Comparison of ENCODE assay signal across 8 cellular contexts in the genomic region with DNA sequence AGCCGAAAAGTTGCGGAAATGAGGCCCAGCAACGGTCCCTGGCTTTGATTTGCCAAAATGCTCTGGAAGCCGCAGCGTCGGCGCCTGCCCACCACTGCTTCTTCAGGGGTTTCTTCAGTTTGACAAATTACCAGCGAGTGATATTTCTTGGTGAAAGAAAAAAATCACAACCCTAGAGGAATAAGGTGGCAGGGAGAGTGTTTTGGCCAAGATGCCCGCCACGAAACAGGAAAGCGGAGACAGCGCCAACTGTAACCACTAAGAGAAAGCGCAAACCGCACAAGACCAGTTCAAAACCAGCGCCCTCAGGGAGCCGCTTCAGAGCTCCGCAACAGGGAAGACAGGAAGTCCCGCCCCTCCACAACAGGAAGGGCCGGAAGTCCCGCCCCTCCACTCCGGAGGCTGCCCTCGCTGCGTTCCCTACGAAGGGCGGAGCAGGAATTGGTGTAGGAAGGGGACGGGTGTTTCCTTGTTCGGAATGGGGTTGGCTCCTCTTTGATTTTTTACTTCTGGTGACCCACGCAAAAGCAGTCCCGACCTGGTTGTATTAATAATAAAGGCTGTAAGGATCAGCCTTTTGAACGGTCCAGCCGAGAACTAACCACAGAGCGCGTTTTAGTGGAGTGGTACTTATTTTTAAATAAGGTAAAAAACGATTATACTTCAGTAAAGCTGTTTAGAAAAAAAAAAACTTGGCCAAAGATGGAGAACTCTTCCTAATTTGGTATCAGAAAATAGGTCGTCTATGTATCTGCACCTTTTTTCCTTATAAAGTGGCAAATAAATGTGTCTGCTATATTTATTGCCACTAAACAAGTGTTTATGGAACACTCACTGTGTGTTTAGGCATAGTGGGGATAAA. TPM values are rescaled to one million over a fixed set of nuclear protein-coding genes. Genes with fewer than 3 reads are reported as not detected.
DNase-seq lines count a peak whose midpoint lies in the region; ATAC-seq, FAIRE-seq and TF ChIP-seq lines count a peak whose summit lies in the region.

TSS of gene C5orf34 (minus strand) at position 333 of the 862 bp plus-strand sequence. CDS start 5,809 bp downstream, outside the sequence.

- CTCF ChIA-PET in Caco-2 (lab: Charles Lee) = interaction anchor here (0.6 to 1.7 kb wide), 2 partner anchors 31 to 608 kb away, joined by 5 to 16 read pairs; partner anchors contain the start of gene TMEM267
- CTCF ChIA-PET in activated CD8-positive, alpha-beta memory T cell treated with anti-CD3 and anti-CD28 coated beads, Interleukin-2, amount 10 ng/mL, durations not matched to agents 7 days and 5 days (lab: Charles Lee) = interaction anchor here (0.9 to 4.6 kb wide), 3 partner anchors 27 to 89 kb away, joined by 3 to 25 read pairs (median 4); partner anchors contain the start of genes NNT and TMEM267

- H3K36me3 Mint-ChIP-seq in Caco-2 (ENCODE audit: insufficient read depth, unreplicated experiment) = no peaks in the 10 kb centered on the region
- peaks cover 17% of the 10 kb centered on the region for H3K36me3 Mint-ChIP-seq in activated CD8-positive, alpha-beta memory T cell treated with anti-CD3 and anti-CD28 coated beads, Interleukin-2, amount 10 ng/mL, durations not matched to agents 7 days and 5 days
- H3K36me3 Mint-ChIP-seq in endodermal cell (ENCODE audit: low read depth) = peaks cover 21% of the 10 kb centered on the region

- ATAC-seq in GM21381 (IDR thresholded peaks at IDR 0.05; ENCODE audit: unreplicated experiment) = peak; percentile 98
- peak; percentile 99 for ATAC-seq in activated CD8-positive, alpha-beta memory T cell treated with anti-CD3 and anti-CD28 coated beads, Interleukin-2, amount 10 ng/mL, durations not matched to agents 7 days and 5 days

- H3K9me3 Mint-ChIP-seq in Caco-2 (ENCODE audit: unreplicated experiment) (no peaks in the 10 kb centered on the region), endodermal cell (peaks cover 18% of the 10 kb centered on the region)
- H3K9me3 Mint-ChIP-seq in activated CD8-positive, alpha-beta memory T cell treated with anti-CD3 and anti-CD28 coated beads, Interleukin-2, amount 10 ng/mL, durations not matched to agents 7 days and 5 days (ENCODE audit: low read depth) = no peaks in the 10 kb centered on the region

- H3K36me3 ChIP-seq in Caco-2 (ENCODE audit: control insufficient read depth, insufficient read depth, low read length) (no peaks in the 10 kb centered on the region; the same call in 1 of the 2 replicates), endodermal cell (ENCODE audit: control insufficient read depth, insufficient read depth, low read length) (no peaks in the 10 kb centered on the region)

- no peaks in the 10 kb centered on the region for H3K27me3 ChIP-seq in Caco-2 (replicated peaks; ENCODE audit: control insufficient read depth, insufficient read depth, low read length)
- H3K27me3 ChIP-seq in endodermal cell (ENCODE audit: control insufficient read depth, insufficient read depth, low read length, poor library complexity, severe bottlenecking) = no peaks in the 10 kb centered on the region

- peak within 1 kb of the TSS; percentile 49 for H3K4me3 ChIP-seq in Caco-2 (ENCODE audit: low read depth, low read length)
- H3K4me3 ChIP-seq in endodermal cell (ENCODE audit: low read length) = peak within 1 kb of the TSS; percentile 94

- TSS peak; percentile 95 for BruUV-seq in Caco-2 (replicated peaks; lab: Mats Ljungman, UMichigan)

- peak within 1 kb of the TSS; percentile 75 for H3K4me3 Mint-ChIP-seq in Caco-2 (ENCODE audit: unreplicated experiment)
- peak within 1 kb of the TSS; percentile 92 for H3K4me3 Mint-ChIP-seq in activated CD8-positive, alpha-beta memory T cell treated with anti-CD3 and anti-CD28 coated beads, Interleukin-2, amount 10 ng/mL, durations not matched to agents 7 days and 5 days
- H3K4me3 Mint-ChIP-seq in endodermal cell = peak within 1 kb of the TSS; percentile 85

- TF ChIP-seq CTCF in Caco-2 (IDR thresholded peaks at IDR 0.05; ENCODE audit: insufficient read depth in 1 of 2, low read depth in 1 of 2, low read length in 1 of 2, severe bottlenecking in 1 of 2, unreplicated experiment in 1 of 2) (no peak), endodermal cell (conservative IDR thresholded peaks at IDR 0.05) (no peak)

- intact Hi-C loops in Caco-2 (cut with micrococcal nuclease; ENCODE audit: unreplicated experiment) = loop anchor here (1.0 kb wide), 2 partner anchors 31 to 41 kb away; no protein-coding TSS in a partner anchor

- POLR2A ChIA-PET in Caco-2 (lab: Charles Lee) = interaction anchor here (0.9 to 1.6 kb wide), 6 partner anchors 10 to 394 kb away, joined by 3 to 26 read pairs (median 6); partner anchors contain the start of genes TMEM267 and ZNF131

- H3K9ac ChIP-seq in endodermal cell (ENCODE audit: extremely low read depth, low read length, poor library complexity, severe bottlenecking) = peak within 1 kb of the TSS; percentile 95

- H3K4me1 ChIP-seq in Caco-2 (peaks cover 13% of the 10 kb centered on the region; the same call in 1 of the 2 replicates), endodermal cell (ENCODE audit: control insufficient read depth, insufficient read depth, low read length) (no peaks in the 10 kb centered on the region)

- WGBS in endodermal cell (ENCODE audit: insufficient coverage in 1 of 2, insufficient read length in 1 of 2), 2 experiments = 1% methylated on average over 19 to 35 of the region's 35 CpGs

- H3K27ac Mint-ChIP-seq in Caco-2 (ENCODE audit: unreplicated experiment) (peak within 1 kb of the TSS; percentile 23), endodermal cell (peak within 1 kb of the TSS; percentile 94)
- peak within 1 kb of the TSS; percentile 98 for H3K27ac Mint-ChIP-seq in activated CD8-positive, alpha-beta memory T cell treated with anti-CD3 and anti-CD28 coated beads, Interleukin-2, amount 10 ng/mL, durations not matched to agents 7 days and 5 days

- DNase-seq in Caco-2 (peak; percentile 96 to 97), HTR-8/SVneo (ENCODE audit: insufficient read length, low spot score) (peak; percentile 100), NOMO-1 treated with DMSO at 0.1 percent for 48 hours (lab: John Stamatoyannopoulos, UW; ENCODE audit: unreplicated experiment) (peak; percentile 99), endodermal cell (peak; percentile 98), mesenteric fat pad (ENCODE audit: low spot score) (peak; percentile 97)
- DNase-seq in activated CD8-positive, alpha-beta memory T cell treated with anti-CD3 and anti-CD28 coated beads, Interleukin-2, amount 10 ng/mL, durations not matched to agents 7 days and 5 days = peak; percentile 96
- DNase-seq in stimulated activated CD8-positive, alpha-beta memory T cell treated with anti-CD3 and anti-CD28 coated beads, Interleukin-15, amount 100 ng/mL, for 1 hour (ENCODE audit: low read depth) = peak; percentile 94

- FAIRE-seq in HTR-8/SVneo (lab: Jason Lieb, UNC) = peak; percentile 70

- no peaks in the 10 kb centered on the region for H3K9me3 ChIP-seq in Caco-2
- peaks cover 12% of the 10 kb centered on the region for H3K9me3 ChIP-seq in endodermal cell (ENCODE audit: control insufficient read depth, low read length)

- H3K27me3 Mint-ChIP-seq in Caco-2 (ENCODE audit: insufficient read depth, unreplicated experiment) = no peaks in the 10 kb centered on the region
- no peaks in the 10 kb centered on the region for H3K27me3 Mint-ChIP-seq in activated CD8-positive, alpha-beta memory T cell treated with anti-CD3 and anti-CD28 coated beads, Interleukin-2, amount 10 ng/mL, durations not matched to agents 7 days and 5 days
- H3K27me3 Mint-ChIP-seq in endodermal cell (ENCODE audit: insufficient read depth) = peaks cover 2% of the 10 kb centered on the region

- peak within 1 kb of the TSS; percentile 82 for H3K27ac ChIP-seq in endodermal cell (ENCODE audit: low read depth, low read length)

- H3K4me1 Mint-ChIP-seq in Caco-2 (ENCODE audit: low read depth, unreplicated experiment) (peaks cover 22% of the 10 kb centered on the region), endodermal cell (peaks cover 18% of the 10 kb centered on the region)
- H3K4me1 Mint-ChIP-seq in activated CD8-positive, alpha-beta memory T cell treated with anti-CD3 and anti-CD28 coated beads, Interleukin-2, amount 10 ng/mL, durations not matched to agents 7 days and 5 days = peaks cover 31% of the 10 kb centered on the region

RNA-seq across cellular contexts. Expression of gene C5orf34, which starts in this region (rescaled TPM):
- total RNA-seq in Caco-2 (2022) (7.0 and 7.1 TPM in 2 replicates), endodermal cell (10 to 100 TPM in 1 of 2 donors, 1 to 10 TPM in 1; 7.4 to 13.0 TPM), mesenteric fat pad (1.2 TPM)
- 1 to 10 TPM; 7.0 to 9.8 TPM for total RNA-seq in activated CD8-positive, alpha-beta memory T cell treated with anti-CD3 and anti-CD28 coated beads, Interleukin-2, amount 10 ng/mL, durations not matched to agents 7 days and 5 days
- polyA plus RNA-seq in endodermal cell (2013, experiment 1 of 2) = 11.3 TPM
- polyA plus RNA-seq in endodermal cell (2013, experiment 2 of 2) = 11.0 TPM

Comparison
In these comparisons a context has a peak if more than half of its experiments do, and no peak if none do; other contexts are left out.
1. Peak in every context shown above with its lines: DNase-seq, ATAC-seq, H3K4me3 ChIP-seq and H3K27ac ChIP-seq.
2. H3K27ac Mint-ChIP-seq: peak in every context shown above with its lines; median percentile 98 in activated CD8-positive, alpha-beta memory T cell treated with anti-CD3 and anti-CD28 coated beads, Interleukin-2, amount 10 ng/mL, durations not matched to agents 7 days and 5 days; 94 in endodermal cell; 23 in Caco-2.